ENCODE assay signal across 8 cellular contexts in genomic region chr17:36722121-36722902, GRCh38.
DNase-seq lines count a peak whose midpoint lies in the region; ATAC-seq, FAIRE-seq and TF ChIP-seq lines count a peak whose summit lies in the region.

No MANE protein-coding gene starts in this region.

- POLR2A ChIA-PET in CD4-positive, alpha-beta T cell (lab: Charles Lee), result interaction anchor here (0.7 to 2.4 kb wide), 11 partner anchors 10 to 637 kb away, joined by 3 to 8 read pairs (median 4); partner anchors contain the start of genes AATF, MYO19 and PIGW
- POLR2A ChIA-PET in activated CD4-positive, alpha-beta T cell treated with anti-CD3 and anti-CD28 coated beads for 36 hours (lab: Charles Lee), result interaction anchor here (1.0 kb wide), 1 partner anchor 122 kb away, joined by 4 read pairs; no protein-coding TSS in a partner anchor

- DNase-seq in CD4-positive, alpha-beta T cell, result peak; percentile 62 to 83 (median 78)
- DNase-seq in NCI-H2029 (lab: John Stamatoyannopoulos, UW), result peak; percentile 80
- peak; percentile 91 for DNase-seq in activated CD4-positive, alpha-beta T cell treated with anti-CD3 and anti-CD28 coated beads for 36 hours
- peak; percentile 72 for DNase-seq in colonic mucosa
- peak; percentile 50 for DNase-seq in medulla oblongata (ENCODE audit: extremely low spot score)
- peak; percentile 45 for DNase-seq in stimulated activated CD8-positive, alpha-beta memory T cell treated with anti-CD3 and anti-CD28 coated beads, Interleukin-12 subunit alpha, Interleukin-12 subunit beta, amount 100 ng/mL, for 24 hours (ENCODE audit: extremely low read depth)
- no peak for DNase-seq in HTR-8/SVneo (ENCODE audit: insufficient read length, low spot score)

- H3K9ac ChIP-seq in colonic mucosa (ENCODE audit: low read depth in 2 of 2, low read length in 2 of 2), result peak overlapping the region; percentile 30 to 55

- no peaks in the 10 kb centered on the region for H3K36me3 Mint-ChIP-seq in CD4-positive, alpha-beta T cell (ENCODE audit: low read depth)
- H3K36me3 Mint-ChIP-seq in activated CD4-positive, alpha-beta T cell treated with anti-CD3 and anti-CD28 coated beads for 36 hours (ENCODE audit: low read depth), result no peaks in the 10 kb centered on the region

- peak overlapping the region; percentile 87 for H3K4me3 Mint-ChIP-seq in CD4-positive, alpha-beta T cell
- peak overlapping the region; percentile 76 for H3K4me3 Mint-ChIP-seq in activated CD4-positive, alpha-beta T cell treated with anti-CD3 and anti-CD28 coated beads for 36 hours

- peak overlapping the region; percentile 73 for H3K27ac ChIP-seq in CD4-positive, alpha-beta T cell (ENCODE audit: low read depth, low read length)
- peak overlapping the region; percentile 55 for H3K27ac ChIP-seq in colonic mucosa

- peak; percentile 97 for ATAC-seq in CD4-positive, alpha-beta T cell (ENCODE audit: poor library complexity)
- ATAC-seq in GM21619 (IDR thresholded peaks at IDR 0.05; ENCODE audit: unreplicated experiment), result peak; percentile 71
- ATAC-seq in activated CD4-positive, alpha-beta T cell treated with anti-CD3 and anti-CD28 coated beads for 36 hours, result peak; percentile 94

- H3K9me3 ChIP-seq in CD4-positive, alpha-beta T cell (ENCODE audit: control insufficient read depth, low read length), result no peaks in the 10 kb centered on the region
- no peaks in the 10 kb centered on the region for H3K9me3 ChIP-seq in colonic mucosa

- no peak for FAIRE-seq in HTR-8/SVneo (lab: Jason Lieb, UNC)

- intact Hi-C loops in CD4-positive, alpha-beta T cell (cut with DNase I, micrococcal nuclease), result loop anchor here (1.0 to 5.0 kb wide), 4 partner anchors 180 to 240 kb away; partner anchors contain the start of genes AATF (in 2 of the 2) and GGNBP2 (in 1 of the 2)
- intact Hi-C loops in activated CD4-positive, alpha-beta T cell treated with anti-CD3 and anti-CD28 coated beads for 36 hours (cut with DNase I, micrococcal nuclease), result loop anchor here in 1 of 2 experiments (1.0 to 5.0 kb wide), 8 partner anchors 121 to 886 kb away; partner anchors contain the start of genes AATF, DUSP14, GGNBP2 and MRM1
- intact Hi-C loops in colonic mucosa (cut with DNase I), result no loop called here

- peak overlapping the region; percentile 97 for H3K27ac Mint-ChIP-seq in CD4-positive, alpha-beta T cell
- peak overlapping the region; percentile 98 for H3K27ac Mint-ChIP-seq in activated CD4-positive, alpha-beta T cell treated with anti-CD3 and anti-CD28 coated beads for 36 hours

- H3K4me1 Mint-ChIP-seq in CD4-positive, alpha-beta T cell (ENCODE audit: low read depth), result peaks cover 66% of the 10 kb centered on the region
- peaks cover 46% of the 10 kb centered on the region for H3K4me1 Mint-ChIP-seq in activated CD4-positive, alpha-beta T cell treated with anti-CD3 and anti-CD28 coated beads for 36 hours

- no peaks in the 10 kb centered on the region for H3K27me3 ChIP-seq in CD4-positive, alpha-beta T cell (ENCODE audit: control insufficient read depth, insufficient read depth, low read length)
- H3K27me3 ChIP-seq in colonic mucosa, result no peaks in the 10 kb centered on the region

- no peaks in the 10 kb centered on the region for H3K27me3 Mint-ChIP-seq in CD4-positive, alpha-beta T cell
- no peaks in the 10 kb centered on the region for H3K27me3 Mint-ChIP-seq in activated CD4-positive, alpha-beta T cell treated with anti-CD3 and anti-CD28 coated beads for 36 hours

- peak overlapping the region; percentile 39 for H3K4me3 ChIP-seq in colonic mucosa

- H3K9me3 Mint-ChIP-seq in CD4-positive, alpha-beta T cell, result no peaks in the 10 kb centered on the region
- no peaks in the 10 kb centered on the region for H3K9me3 Mint-ChIP-seq in activated CD4-positive, alpha-beta T cell treated with anti-CD3 and anti-CD28 coated beads for 36 hours (ENCODE audit: low read depth)

- H3K36me3 ChIP-seq in colonic mucosa, result no peaks in the 10 kb centered on the region

- TF ChIP-seq CTCF in CD4-positive, alpha-beta T cell (IDR thresholded peaks at IDR 0.05), result no peak
- TF ChIP-seq CTCF in colonic mucosa (IDR thresholded peaks at IDR 0.05), result no peak

- no peaks in the 10 kb centered on the region for H3K4me1 ChIP-seq in colonic mucosa

- CTCF ChIA-PET in CD4-positive, alpha-beta T cell (lab: Charles Lee), result no interaction called here
- CTCF ChIA-PET in activated CD4-positive, alpha-beta T cell treated with anti-CD3 and anti-CD28 coated beads for 36 hours (lab: Charles Lee), result interaction anchor here (1.0 to 1.6 kb wide), 3 partner anchors 33 to 223 kb away, joined by 3 to 6 read pairs (median 4); no protein-coding TSS in a partner anchor
